24 cellular contexts compared by ENCODE assay signal in genomic region chr4:5976921-5977320, GRCh38. TPM values are rescaled to one million over a fixed set of nuclear protein-coding genes. Genes with fewer than 3 reads are reported as not detected.
"Had no signal": no experiment of that assay in that cellular context is flagged by ENCODE, and none has a peak within 500 bp of the region (broad histone marks: within the 10 kb centered on the region; RNA-seq: fewer than 3 reads in every experiment).

No MANE protein-coding gene starts in this region.

- DNase-seq: activated CD4-positive, alpha-beta memory T cell treated with anti-CD3 and anti-CD28 coated beads, Interleukin-2, amount 10 ng/mL, durations not matched to agents 7 days and 5 days; activated CD4-positive, alpha-beta T cell treated with anti-CD3 and anti-CD28 coated beads for 48 hours; activated gamma-delta T cell treated with Interleukin-2 at 50 U/mL for 16 hours; anterior cingulate cortex; body of pancreas; effector CD4-positive, alpha-beta T cell; erythroblast; foreskin fibroblast; kidney glomerular epithelial cell; midbrain; right lobe of liver; stimulated activated CD4-positive, alpha-beta T cell treated with anti-CD3 and anti-CD28 coated beads, Interleukin-2, amount 100 ng/mL, for 48 hours; stimulated activated CD8-positive, alpha-beta memory T cell treated with anti-CD3 and anti-CD28 coated beads, Interleukin-4, amount 100 ng/mL, for 48 hours; stimulated activated naive B cell treated with anti-CD40 and anti-IgM and Interleukin-4, amounts not matched to agents 10 μg/mL and 1 μg/mL and 100 μg/mL, for 72 hours; SW 1271; T-helper 17 cell; testis had no signal

- H3K9me3 ChIP-seq: body of pancreas, left lung, right lobe of liver, testis had no signal

- H3K9ac ChIP-seq: parathyroid adenoma had no signal

- ATAC-seq: body of pancreas; left lung; right lobe of liver; stimulated activated naive B cell treated with anti-CD40 and anti-IgM and Interleukin-4, amounts not matched to agents 10 μg/mL and 1 μg/mL and 100 μg/mL, for 72 hours; T-helper 17 cell had no signal

- H3K27me3 ChIP-seq: right lobe of liver, testis had no signal

- H3K4me2 ChIP-seq: smooth muscle cell had no signal

- H3K4me1 ChIP-seq: body of pancreas, left lung, parathyroid adenoma, right lobe of liver, testis had no signal

- H3K4me3 ChIP-seq: body of pancreas, cardiac muscle cell, left lung, right lobe of liver, smooth muscle cell, testis had no signal

- H3K36me3 ChIP-seq: cardiac muscle cell, left lung, right lobe of liver had no signal

- H3K27ac ChIP-seq: body of pancreas, cardiac muscle cell, left lung, parathyroid adenoma, right lobe of liver, testis had no signal

RNA-seq across cellular contexts. Expression of gene C4orf50, which starts 41.3 kb away (rescaled TPM):
- total RNA-seq: chondrocyte, fibroblast of lung, glomerular endothelial cell, smooth muscle cell had no signal
- polyA plus RNA-seq: cardiac muscle cell, fibroblast of lung, smooth muscle cell had no signal
